ENCODE assay signal across 10 cellular contexts in genomic region chr3:16476636-16477035, GRCh38. TPM values are rescaled to one million over a fixed set of nuclear protein-coding genes. Genes with fewer than 3 reads are reported as not detected.
DNase-seq lines count a peak whose midpoint lies in the region; ATAC-seq, FAIRE-seq and TF ChIP-seq lines count a peak whose summit lies in the region.
"Had no signal": no experiment of that assay in that cellular context is flagged by ENCODE, and none has a peak within 500 bp of the region (broad histone marks: within the 10 kb centered on the region; RNA-seq: fewer than 3 reads in every experiment).

No MANE protein-coding gene starts in this region.

- H3K36me3 Mint-ChIP-seq in CD8-positive, alpha-beta memory T cell, result peaks cover 18 to 76% (median 35%) of the 10 kb centered on the region in 3 donors
- H3K36me3 Mint-ChIP-seq in activated CD4-positive, alpha-beta memory T cell treated with anti-CD3 and anti-CD28 coated beads for 36 hours, result peaks cover 68% of the 10 kb centered on the region

- no peaks in the 10 kb centered on the region for H3K27me3 Mint-ChIP-seq in CD8-positive, alpha-beta memory T cell
- H3K27me3 Mint-ChIP-seq in activated CD4-positive, alpha-beta memory T cell treated with anti-CD3 and anti-CD28 coated beads for 36 hours, result no peaks in the 10 kb centered on the region

- H3K79me2 ChIP-seq in HepG2 (ENCODE audit: insufficient read depth, low read length), result no peaks in the 10 kb centered on the region

- 19% methylated on average over 5 of the region's 5 CpGs for WGBS in HepG2 (ENCODE audit: low lambda C conversion rate)
- 48 to 69% methylated on average over 5 of the region's 5 CpGs for WGBS in sigmoid colon, 2 donors

- H4K20me1 ChIP-seq in HepG2 (ENCODE audit: insufficient read depth, low read length), result no peaks in the 10 kb centered on the region

- peaks cover 0 to 2% (median 0%) of the 10 kb centered on the region in 5 donors for H3K9me3 Mint-ChIP-seq in CD8-positive, alpha-beta memory T cell
- peaks cover 2% of the 10 kb centered on the region for H3K9me3 Mint-ChIP-seq in activated CD4-positive, alpha-beta memory T cell treated with anti-CD3 and anti-CD28 coated beads for 36 hours

- no peak overlapping the region for H3K9ac ChIP-seq in HepG2 (ENCODE audit: insufficient read depth, low read depth, low read length)

- ATAC-seq in HepG2, result no peak
- ATAC-seq in sciatic nerve, result no peak

- peaks cover 39% of the 10 kb centered on the region for H3K4me1 ChIP-seq in CD8-positive, alpha-beta memory T cell (ENCODE audit: insufficient read depth, low read length)
- no peaks in the 10 kb centered on the region for H3K4me1 ChIP-seq in HepG2 (ENCODE audit: insufficient read depth, low read length)
- H3K4me1 ChIP-seq in sigmoid colon, result peaks cover 0 to 12% (median 5%) of the 10 kb centered on the region in 4 donors

- in situ Hi-C loops in HepG2 (cut with HindIII; ENCODE audit: extremely low pct_ligation_motif_present, low pct_unique_long_range_greater_than_20kb), result no loop called here

- H3K4me3 Mint-ChIP-seq in CD8-positive, alpha-beta memory T cell, result peak overlapping the region in 6 of 7 donors; percentile 4 to 67 (median 49)
- no peak overlapping the region for H3K4me3 Mint-ChIP-seq in activated CD4-positive, alpha-beta memory T cell treated with anti-CD3 and anti-CD28 coated beads for 36 hours

- no peak for TF ChIP-seq RAD21 in HepG2 (CRISPR knock-in tag; IDR thresholded peaks at IDR 0.05)

- TF ChIP-seq POLR2A in HepG2 (IDR thresholded peaks at IDR 0.05; ENCODE audit: insufficient read depth in 1 of 2, low read depth in 2 of 2, low read length in 2 of 2) (no peak), erythroblast (IDR thresholded peaks at IDR 0.05; ENCODE audit: low read length) (no peak), sigmoid colon (IDR thresholded peaks at IDR 0.05) (no peak)

- peak overlapping the region; percentile 6 to 94 (median 68) for H3K27ac Mint-ChIP-seq in CD8-positive, alpha-beta memory T cell
- peak overlapping the region; percentile 4 for H3K27ac Mint-ChIP-seq in activated CD4-positive, alpha-beta memory T cell treated with anti-CD3 and anti-CD28 coated beads for 36 hours

- H3K27me3 ChIP-seq in CD8-positive, alpha-beta memory T cell (ENCODE audit: insufficient read depth, low read length, poor library complexity, severe bottlenecking), result no peaks in the 10 kb centered on the region
- H3K27me3 ChIP-seq in HepG2 (ENCODE audit: control insufficient read depth in 1 of 2, insufficient read depth in 2 of 2, low read length in 2 of 2) (0 out of 5 replicates have a peak, but pooled peaks cover 0 to 3% of the 10 kb centered on the region in 2 experiments), sigmoid colon (no peaks in the 10 kb centered on the region)

- FAIRE-seq in HepG2 (lab: Jason Lieb, UNC), result no peak

- peaks cover 63 to 90% (median 85%) of the 10 kb centered on the region in 3 donors for H3K4me1 Mint-ChIP-seq in CD8-positive, alpha-beta memory T cell
- H3K4me1 Mint-ChIP-seq in activated CD4-positive, alpha-beta memory T cell treated with anti-CD3 and anti-CD28 coated beads for 36 hours (ENCODE audit: low read depth), result peaks cover 48% of the 10 kb centered on the region

- no peaks in the 10 kb centered on the region for H3K9me3 ChIP-seq in CD8-positive, alpha-beta memory T cell (ENCODE audit: low read length)
- H3K9me3 ChIP-seq in HepG2 (ENCODE audit: low read length), result no peaks in the 10 kb centered on the region
- H3K9me3 ChIP-seq in sigmoid colon, result no peaks in the 10 kb centered on the region

- no peak overlapping the region for H3K4me2 ChIP-seq in HepG2 (ENCODE audit: low read depth, low read length)

- POLR2A ChIA-PET in CD8-positive, alpha-beta memory T cell (lab: Charles Lee), result interaction anchor here (0.5 kb wide), 1 partner anchor 209 kb away, joined by 4 read pairs; no protein-coding TSS in a partner anchor
- POLR2A ChIA-PET in activated CD4-positive, alpha-beta memory T cell treated with anti-CD3 and anti-CD28 coated beads for 36 hours (lab: Charles Lee), result interaction anchor here (0.7 to 1.4 kb wide), 5 partner anchors 14 to 45 kb away, joined by 3 to 7 read pairs (median 4); no protein-coding TSS in a partner anchor
- POLR2A ChIA-PET in HepG2 (lab: Yijun Ruan, JAX), result no interaction called here

- no peak overlapping the region for H3K27ac ChIP-seq in CD8-positive, alpha-beta memory T cell (ENCODE audit: low read depth, low read length)
- H3K27ac ChIP-seq in HepG2 (ENCODE audit: extremely low read length, insufficient read depth, low read length) (no peak overlapping the region), sigmoid colon (peak overlapping the region in 1 of 4 donors; percentile 27)

- DNase-seq in CD8-positive, alpha-beta memory T cell, result peak in 1 of 5 donors; percentile 30
- DNase-seq in H4 (ENCODE audit: low spot score) (peak; percentile 95), HepG2 (ENCODE audit: low spot score) (no peak), erythroblast (lab: John Stamatoyannopoulos, UW) (no peak), sciatic nerve (ENCODE audit: low spot score) (no peak), COLO829 (ENCODE audit: low spot score) (no peak), sigmoid colon (no peak)
- DNase-seq in activated CD4-positive, alpha-beta memory T cell treated with anti-CD3 and anti-CD28 coated beads for 36 hours, result peak; percentile 24
- DNase-seq: activated CD4-positive, CD25-positive, alpha-beta regulatory T cell; head of caudate nucleus had no signal

- no peaks in the 10 kb centered on the region for H3K36me3 ChIP-seq in CD8-positive, alpha-beta memory T cell (ENCODE audit: insufficient read depth, low read length)
- H3K36me3 ChIP-seq in HepG2 (replicated peaks in 1 of 2; ENCODE audit: control insufficient read depth in 1 of 2, insufficient read depth in 2 of 2, low read length in 2 of 2) (no peaks in the 10 kb centered on the region), sigmoid colon (no peaks in the 10 kb centered on the region)

- TF ChIP-seq CTCF in HepG2 (CRISPR knock-in tag; IDR thresholded peaks at IDR 0.05) (no peak), sigmoid colon (IDR thresholded peaks at IDR 0.05) (no peak)

- H2AFZ ChIP-seq in HepG2 (ENCODE audit: low read length), result no peak overlapping the region

- intact Hi-C loops in activated CD4-positive, alpha-beta memory T cell treated with anti-CD3 and anti-CD28 coated beads for 36 hours (cut with micrococcal nuclease), result no loop called here
- intact Hi-C loops in HepG2 (cut with micrococcal nuclease; ENCODE audit: unreplicated experiment), result no loop called here
- intact Hi-C loops in sciatic nerve (cut with DNase I), result no loop called here
- intact Hi-C loops in sigmoid colon (cut with DNase I), result no loop called here

- BruUV-seq in HepG2 (replicated peaks; lab: Mats Ljungman, UMichigan), result no TSS peak

- CTCF ChIA-PET in CD8-positive, alpha-beta memory T cell (lab: Charles Lee), result interaction anchor here (0.9 to 1.7 kb wide), 2 partner anchors 36 to 40 kb away, joined by 3 to 8 read pairs; partner anchors contain the start of gene RFTN1
- CTCF ChIA-PET in activated CD4-positive, alpha-beta memory T cell treated with anti-CD3 and anti-CD28 coated beads for 36 hours (lab: Charles Lee), result interaction anchor here (1.3 to 1.6 kb wide), 3 partner anchors 19 to 186 kb away, joined by 3 to 4 read pairs (median 3); no protein-coding TSS in a partner anchor
- CTCF ChIA-PET in HepG2 (lab: Yijun Ruan, JAX; ENCODE audit: low intra/inter-chr PET ratio, low total read pairs), result no interaction called here

- TF ChIP-seq EP300 in HepG2 (IDR thresholded peaks at IDR 0.05; ENCODE audit: low read depth in 2 of 2, low read length in 2 of 2), result no peak
- TF ChIP-seq EP300 in HepG2 (CRISPR knock-in tag; IDR thresholded peaks at IDR 0.05; ENCODE audit: borderline replicate concordance), result no peak
- TF ChIP-seq EP300 in sigmoid colon (IDR thresholded peaks at IDR 0.05), result no peak

- H3K4me3 ChIP-seq in CD8-positive, alpha-beta memory T cell (ENCODE audit: low read length), result no peak overlapping the region
- no peak overlapping the region for H3K4me3 ChIP-seq in HepG2 (replicated peaks in 1 of 3; ENCODE audit: insufficient read depth in 1 of 3, low read depth in 2 of 3, low read length in 3 of 3)
- H3K4me3 ChIP-seq in sigmoid colon, result no peak overlapping the region

TF ChIP-seq in HepG2, 621 proteins besides CTCF, POLR2A, EP300 and RAD21 (continues in another document):
- no peak for TF ChIP-seq KLF13 (CRISPR knock-in tag; IDR thresholded peaks at IDR 0.05)

RNA-seq across cellular contexts. Expression of gene RFTN1, which starts 36.9 kb away (rescaled TPM):
- 100 to 1,000 TPM; 125 to 126 TPM for total RNA-seq in CD8-positive, alpha-beta memory T cell
- polyA plus RNA-seq in CD8-positive, alpha-beta memory T cell, result 87.4 TPM
- total RNA-seq in H4 (2014; rRNA removed; shearing (Covaris generic)), result 1.9 and 5.4 TPM in 2 replicates
- total RNA-seq in activated CD4-positive, alpha-beta memory T cell treated with anti-CD3 and anti-CD28 coated beads for 36 hours, result 100 to 1,000 TPM; 104 to 106 TPM
- total RNA-seq in HepG2 (2016; rRNA removed; fragmentation: Illumina TruSeq; extraction: Trizol) (not detected in 2 replicates), sciatic nerve (119 TPM), sigmoid colon (10 to 100 TPM; 12.1 to 26.0 (median 18.6) TPM)
- total RNA-seq in HepG2 (2016; cell fraction: cytosol; rRNA removed; fragmentation: Illumina TruSeq; extraction: Trizol; ENCODE audit: low read depth), result 0.40 TPM in 1 of 2 replicates, not detected in the other
- not detected in 2 replicates for total RNA-seq in HepG2 (2016; cell fraction: insoluble cytoplasmic fraction; rRNA removed; fragmentation: Illumina TruSeq; extraction: Trizol)
- not detected in 2 replicates for total RNA-seq in HepG2 (2016; cell fraction: membrane; rRNA removed; fragmentation: Illumina TruSeq; extraction: Trizol)
- not detected in 2 replicates for total RNA-seq in HepG2 (2016; cell fraction: nucleus; rRNA removed; fragmentation: Illumina TruSeq; extraction: Trizol)
- polyA plus RNA-seq in HepG2 (2011; rRNA removed) (0.24 TPM in 1 of 2 replicates, not detected in the other), sigmoid colon (10 to 100 TPM; 10.9 to 26.4 (median 22.2) TPM)
- polyA plus RNA-seq in HepG2 (2011; cell fraction: cytosol; rRNA removed), result 0.08 and 0.22 TPM in 2 replicates
- polyA plus RNA-seq in HepG2 (2011; cell fraction: nucleus; rRNA removed), result 0.23 and 0.29 TPM in 2 replicates
- 0.30 and 0.35 TPM in 2 replicates for polyA plus RNA-seq in HepG2 (2012)
- polyA plus RNA-seq in HepG2 (2016; cell fraction: cytosol; fragmentation: Illumina TruSeq; extraction: Trizol; ENCODE audit: low read depth), result not detected in 2 replicates
- polyA plus RNA-seq in HepG2 (2016; cell fraction: insoluble cytoplasmic fraction; fragmentation: Illumina TruSeq; extraction: Trizol; ENCODE audit: low read depth), result not detected in 2 replicates
- not detected in 2 replicates for polyA plus RNA-seq in HepG2 (2016; cell fraction: membrane; fragmentation: Illumina TruSeq; extraction: Trizol; ENCODE audit: low read depth)
- not detected in 2 replicates for polyA plus RNA-seq in HepG2 (2016; cell fraction: nucleus; fragmentation: Illumina TruSeq; extraction: Trizol; ENCODE audit: insufficient read depth, low read depth)
- 0.12 TPM in 1 of 2 replicates, not detected in the other for polyA minus RNA-seq in HepG2 (2011; rRNA and poly(A)+ RNA removed; ENCODE audit: low replicate concordance)
- not detected in 2 replicates for polyA minus RNA-seq in HepG2 (2011; cell fraction: cytosol; rRNA and poly(A)+ RNA removed)
- not detected in 2 replicates for polyA minus RNA-seq in HepG2 (2011; cell fraction: nucleus; rRNA and poly(A)+ RNA removed)

Comparison
In these comparisons a context has a peak if more than half of its experiments do, and no peak if none do; other contexts are left out.
1. DNase-seq: peak in H4 (single experiment) and activated CD4-positive, alpha-beta memory T cell treated with anti-CD3 and anti-CD28 coated beads for 36 hours (single experiment); none in HepG2 (single experiment), erythroblast (0 of 2), sciatic nerve (single experiment), COLO829 (single experiment) and sigmoid colon (single experiment).